In the genomic region with DNA sequence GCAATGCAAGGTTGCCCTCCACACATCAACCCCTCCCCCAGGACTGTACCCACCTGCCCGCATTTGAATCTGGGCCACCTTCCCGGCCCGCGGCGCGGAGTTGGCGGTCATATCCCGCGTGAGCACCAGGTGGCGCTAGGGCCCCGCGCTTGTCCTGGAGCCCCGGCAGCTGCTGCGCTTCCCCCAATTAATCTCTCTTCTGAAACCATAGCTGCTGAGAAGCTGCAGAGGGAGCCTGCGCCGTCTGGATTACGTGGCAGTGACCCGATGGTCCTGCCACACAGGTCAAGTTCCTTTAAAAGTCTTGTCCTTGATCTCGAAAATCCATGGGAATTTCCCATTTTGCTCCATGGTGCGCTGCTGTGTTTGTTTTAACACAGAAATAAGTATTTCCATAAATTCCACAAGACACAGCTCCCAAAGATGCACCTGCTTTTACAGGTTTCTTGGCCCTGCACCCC, we compare ENCODE assay signal across 9 cellular contexts. TPM values are rescaled to one million over a fixed set of nuclear protein-coding genes. Genes with fewer than 3 reads are reported as not detected.
DNase-seq lines count a peak whose midpoint lies in the region; FAIRE-seq and TF ChIP-seq lines count a peak whose summit lies in the region.
"Had no signal": no experiment of that assay in that cellular context is flagged by ENCODE, and none has a peak within 500 bp of the region (broad histone marks: within the 10 kb centered on the region; RNA-seq: fewer than 3 reads in every experiment).

No MANE protein-coding gene starts in this region.

- DNase-seq in DMS53 (lab: John Stamatoyannopoulos, UW) (peak; percentile 79), H54 (ENCODE audit: insufficient read length, low spot score) (peak; percentile 94), NB4 (ENCODE audit: low read depth) (peak; percentile 90), SKM-1 treated with dmso at 0.1 percent for 144 hours (lab: John Stamatoyannopoulos, UW; ENCODE audit: unreplicated experiment) (peak; percentile 95), head of caudate nucleus (peak; percentile 69 to 91 (median 83)), pons (ENCODE audit: low spot score) (peak; percentile 64), type B pancreatic cell (ENCODE audit: extremely low spot score, unreplicated experiment) (peak; percentile 87)
- peak; percentile 89 for DNase-seq in activated naive CD4-positive, alpha-beta T cell treated with anti-CD3 and anti-CD28 coated beads for 36 hours

- H3K4me3 ChIP-seq in NB4 (ENCODE audit: low read depth, low read length): no peak overlapping the region

- FAIRE-seq in H54 (lab: Jason Lieb, UNC): no peak

- no peak for TF ChIP-seq POLR2A in H54 (IDR thresholded peaks at IDR 0.05; ENCODE audit: low read depth, low read length)
- no peak for TF ChIP-seq POLR2A in NB4 (IDR thresholded peaks at IDR 0.05; ENCODE audit: extremely low read depth, insufficient read length)

- TF ChIP-seq CTCF in NB4 (IDR thresholded peaks at IDR 0.05; ENCODE audit: low read depth, low read length) (peak; percentile 82), type B pancreatic cell (conservative IDR thresholded peaks at IDR 0.05) (peak; percentile 98)

- no peak overlapping the region for H3K4me3 Mint-ChIP-seq in activated naive CD4-positive, alpha-beta T cell treated with anti-CD3 and anti-CD28 coated beads for 36 hours
- no peak overlapping the region for H3K4me3 Mint-ChIP-seq in type B pancreatic cell
- H3K4me3 Mint-ChIP-seq: activated naive CD8-positive, alpha-beta T cell had no signal

- no peaks in the 10 kb centered on the region for H3K27me3 Mint-ChIP-seq in activated naive CD4-positive, alpha-beta T cell treated with anti-CD3 and anti-CD28 coated beads for 36 hours (ENCODE audit: low read depth)
- H3K27me3 Mint-ChIP-seq in type B pancreatic cell: peaks cover 24% of the 10 kb centered on the region
- H3K27me3 Mint-ChIP-seq: activated naive CD8-positive, alpha-beta T cell had no signal

- intact Hi-C loops in activated naive CD4-positive, alpha-beta T cell treated with anti-CD3 and anti-CD28 coated beads for 36 hours (cut with micrococcal nuclease): loop anchor here (1.0 to 2.0 kb wide), 4 partner anchors 73 to 699 kb away; no protein-coding TSS in a partner anchor
- intact Hi-C loops in head of caudate nucleus (cut with DNase I): loop anchor here (5.0 kb wide), 2 partner anchors 166 to 196 kb away; no protein-coding TSS in a partner anchor

- H3K4me1 Mint-ChIP-seq in activated naive CD4-positive, alpha-beta T cell treated with anti-CD3 and anti-CD28 coated beads for 36 hours (ENCODE audit: low read depth): peaks cover 11% of the 10 kb centered on the region
- H3K4me1 Mint-ChIP-seq in type B pancreatic cell (ENCODE audit: unreplicated experiment): peaks cover 5% of the 10 kb centered on the region

- no peaks in the 10 kb centered on the region for H3K36me3 Mint-ChIP-seq in activated naive CD4-positive, alpha-beta T cell treated with anti-CD3 and anti-CD28 coated beads for 36 hours (ENCODE audit: low read depth)
- H3K36me3 Mint-ChIP-seq in type B pancreatic cell: no peaks in the 10 kb centered on the region
- H3K36me3 Mint-ChIP-seq: activated naive CD8-positive, alpha-beta T cell had no signal

- no peaks in the 10 kb centered on the region for H3K9me3 Mint-ChIP-seq in activated naive CD4-positive, alpha-beta T cell treated with anti-CD3 and anti-CD28 coated beads for 36 hours
- no peaks in the 10 kb centered on the region for H3K9me3 Mint-ChIP-seq in type B pancreatic cell

- H3K27ac Mint-ChIP-seq in activated naive CD4-positive, alpha-beta T cell treated with anti-CD3 and anti-CD28 coated beads for 36 hours: no peak overlapping the region
- no peak overlapping the region for H3K27ac Mint-ChIP-seq in type B pancreatic cell
- H3K27ac Mint-ChIP-seq: activated naive CD8-positive, alpha-beta T cell had no signal

- CTCF ChIA-PET in activated naive CD4-positive, alpha-beta T cell treated with anti-CD3 and anti-CD28 coated beads for 36 hours (lab: Charles Lee): interaction anchor here (0.6 to 5.3 kb wide), 61 partner anchors 8 to 698 kb away, joined by 3 to 163 read pairs (median 5); a partner anchor contains a TSS

RNA-seq across cellular contexts. Expression of a gene that starts 22.0 kb away (rescaled TPM):
- 100 to 1,000 TPM; 563 to 568 TPM for total RNA-seq in activated naive CD4-positive, alpha-beta T cell treated with anti-CD3 and anti-CD28 coated beads for 36 hours
- total RNA-seq in type B pancreatic cell (ENCODE audit: low replicate concordance): 524 and 674 TPM in 2 replicates

RNA-seq across cellular contexts. Expression of a gene that starts 22.1 kb away (rescaled TPM):
- total RNA-seq in activated naive CD4-positive, alpha-beta T cell treated with anti-CD3 and anti-CD28 coated beads for 36 hours: 10 to 100 TPM; 28.5 to 31.6 TPM
- 34.8 and 41.4 TPM in 2 replicates for total RNA-seq in type B pancreatic cell (ENCODE audit: low replicate concordance)
